Comparison of ENCODE assay signal across 15 cellular contexts in the genomic region with DNA sequence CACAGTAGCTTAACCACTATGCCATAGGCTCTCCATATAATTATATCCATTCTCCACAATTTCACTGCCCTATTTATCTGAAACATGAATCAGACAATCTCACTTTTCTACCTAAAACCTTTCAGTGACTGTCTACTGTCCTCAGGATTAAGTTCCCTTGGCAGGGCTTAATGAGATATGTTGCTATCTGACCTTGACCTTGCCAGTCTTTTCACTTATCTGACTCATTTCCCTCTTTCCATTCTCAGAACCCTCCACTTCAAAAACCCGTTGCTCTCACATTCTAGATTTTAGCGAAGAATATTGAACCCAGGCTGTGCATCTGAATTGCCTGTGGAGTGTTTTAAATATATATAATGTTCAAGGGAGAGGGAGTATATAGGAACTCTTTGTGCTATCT.
DNase-seq lines count a peak whose midpoint lies in the region; ATAC-seq lines count a peak whose summit lies in the region.
"Had no signal": no experiment of that assay in that cellular context is flagged by ENCODE, and none has a peak within 500 bp of the region (broad histone marks: within the 10 kb centered on the region; RNA-seq: fewer than 3 reads in every experiment).

No MANE protein-coding gene starts in this region.

- peak; percentile 8 for DNase-seq in DMS53 (lab: John Stamatoyannopoulos, UW)
- no peak for DNase-seq in DMS53 treated with DMSO at 0.1 percent for 48 hours (lab: John Stamatoyannopoulos, UW; ENCODE audit: unreplicated experiment)
- DNase-seq in left ventricle myocardium superior: no peak
- DNase-seq in Right ventricle myocardium inferior (ENCODE audit: missing footprints): no peak
- peak; percentile 38 for DNase-seq in dermis blood vessel endothelial cell
- DNase-seq in HuH-7.5 (ENCODE audit: low spot score): no peak
- DNase-seq in hypothalamus (lab: John Stamatoyannopoulos, UW): no peak
- DNase-seq: Caco-2; CD4-positive, CD25-positive, alpha-beta regulatory T cell; CD8-positive, alpha-beta T cell; DMS79 treated with DMSO at 0.1 percent for 48 hours; GF-D8; H9 had no signal

- intact Hi-C loops in left ventricle myocardium superior (cut with micrococcal nuclease) (no loop called here), Right ventricle myocardium inferior (cut with DNase I) (no loop called here)

- peak; percentile 29 for ATAC-seq in left ventricle myocardium superior
- no peak for ATAC-seq in Right ventricle myocardium inferior
- ATAC-seq: CD8-positive, alpha-beta T cell; GM23338; HCT116 had no signal

Comparison
In these comparisons a context has a peak if more than half of its experiments do, and no peak if none do; other contexts are left out.
1. DNase-seq: peak in DMS53 (single experiment) and dermis blood vessel endothelial cell (single experiment); none in DMS53 treated with DMSO at 0.1 percent for 48 hours (single experiment), left ventricle myocardium superior (single experiment), Right ventricle myocardium inferior (single experiment), HuH-7.5 (single experiment) and hypothalamus (0 of 51).